ENCODE assay signal across 8 cellular contexts in the genomic region with DNA sequence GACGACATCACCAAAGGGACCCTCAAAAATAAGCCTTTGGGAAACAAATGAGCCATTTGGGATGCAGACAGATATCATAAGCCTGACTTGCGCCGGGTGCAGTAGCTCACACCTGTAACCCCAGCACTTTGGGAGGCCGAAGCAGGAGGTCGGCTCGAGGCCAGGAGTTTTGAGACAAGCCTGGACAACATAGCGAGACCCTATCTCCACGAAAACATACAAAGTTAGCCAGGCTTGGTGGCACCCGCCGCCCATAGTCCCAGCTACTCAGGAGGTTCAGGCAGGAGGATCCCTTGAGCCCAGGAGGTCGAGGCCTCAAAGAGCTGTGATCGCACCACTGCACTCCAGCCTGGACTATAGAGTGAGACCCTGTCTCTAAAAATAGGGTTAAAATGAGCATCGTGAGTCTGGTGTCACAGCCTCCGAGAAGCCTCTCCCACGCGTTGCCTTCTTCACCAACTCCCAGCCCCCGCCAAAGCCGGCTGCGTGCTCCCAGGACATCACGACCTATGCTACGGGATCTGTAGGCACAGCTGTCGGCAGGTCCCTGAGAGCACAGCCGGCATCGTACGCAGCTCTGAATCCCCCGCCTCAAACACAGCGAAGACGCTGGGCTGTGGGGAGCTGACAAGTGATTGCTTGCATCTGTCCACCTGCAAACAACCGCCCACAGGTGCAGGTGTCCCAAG. TPM values are rescaled to one million over a fixed set of nuclear protein-coding genes. Genes with fewer than 3 reads are reported as not detected.
DNase-seq lines count a peak whose midpoint lies in the region; ATAC-seq and TF ChIP-seq lines count a peak whose summit lies in the region.

No MANE protein-coding gene starts in this region.

- TF ChIP-seq CTCF in GM06990 (IDR thresholded peaks at IDR 0.05; ENCODE audit: insufficient read depth, low read length, poor library complexity, severe bottlenecking): no peak
- TF ChIP-seq CTCF in RWPE2 (IDR thresholded peaks at IDR 0.05; ENCODE audit: poor library complexity, severe bottlenecking): no peak
- no peak for TF ChIP-seq CTCF in esophagus muscularis mucosa (IDR thresholded peaks at IDR 0.05)
- no peak for TF ChIP-seq CTCF in psoas muscle (IDR thresholded peaks at IDR 0.05)

- no peak for TF ChIP-seq EP300 in esophagus muscularis mucosa (IDR thresholded peaks at IDR 0.05)

- WGBS in esophagus muscularis mucosa: 69% methylated on average over 27 of the region's 29 CpGs
- WGBS in psoas muscle, 3 donors: 53 to 64% (median 61%) methylated on average over 29 of the region's 29 CpGs

- H3K9me3 ChIP-seq in RWPE2 (ENCODE audit: severe bottlenecking) (no peaks in the 10 kb centered on the region), esophagus muscularis mucosa (no peaks in the 10 kb centered on the region), psoas muscle (no peaks in the 10 kb centered on the region)

- intact Hi-C loops in esophagus muscularis mucosa (cut with DNase I) (no loop called here), psoas muscle (cut with DNase I) (no loop called here)

- H3K27me3 ChIP-seq in GM06990 (replicated peaks; ENCODE audit: control insufficient read depth, insufficient read depth, low read length) (no peaks in the 10 kb centered on the region), RWPE2 (ENCODE audit: insufficient read depth, poor library complexity, severe bottlenecking) (no peaks in the 10 kb centered on the region), esophagus muscularis mucosa (peaks cover 0 to 6% (median 0%) of the 10 kb centered on the region in 4 donors), psoas muscle (ENCODE audit: insufficient read depth in 3 of 3, low read length in 2 of 3) (peaks cover 0 to 5% (median under 1%) of the 10 kb centered on the region in 3 donors)

- H3K4me1 ChIP-seq in RWPE2 (ENCODE audit: insufficient read depth, poor library complexity, severe bottlenecking) (no peaks in the 10 kb centered on the region), esophagus muscularis mucosa (peaks cover 53 to 74% (median 63%) of the 10 kb centered on the region in 4 donors), psoas muscle (peaks cover 54% of the 10 kb centered on the region)

- peaks cover 7% of the 10 kb centered on the region for H3K36me3 ChIP-seq in GM06990 (ENCODE audit: control insufficient read depth, insufficient read depth, low read length)
- H3K36me3 ChIP-seq in RWPE2 (ENCODE audit: low read depth): peaks cover 20% of the 10 kb centered on the region
- H3K36me3 ChIP-seq in esophagus muscularis mucosa: peaks cover 0 to 26% (median 7%) of the 10 kb centered on the region in 4 donors
- H3K36me3 ChIP-seq in psoas muscle (ENCODE audit: insufficient read depth in 1 of 2, low read depth in 1 of 2): no peaks in the 10 kb centered on the region

- H3K4me3 ChIP-seq in GM06990 (replicated peaks; ENCODE audit: low read depth, low read length) (peak overlapping the region; percentile 100), RWPE2 (ENCODE audit: severe bottlenecking) (peak overlapping the region; percentile 84), esophagus muscularis mucosa (peak overlapping the region; percentile 100), psoas muscle (peak overlapping the region; percentile 88)

- no peak for ATAC-seq in RWPE2 (ENCODE audit: low read depth)
- ATAC-seq in psoas muscle: no peak
- ATAC-seq in HG03565 (IDR thresholded peaks at IDR 0.05; ENCODE audit: unreplicated experiment): no peak

- TF ChIP-seq POLR2A in esophagus muscularis mucosa (IDR thresholded peaks at IDR 0.05; ENCODE audit: low read depth): no peak

- no peak overlapping the region for H3K27ac ChIP-seq in RWPE2 (ENCODE audit: poor library complexity, severe bottlenecking)
- no peak overlapping the region for H3K27ac ChIP-seq in esophagus muscularis mucosa (replicated peaks in 1 of 4)
- no peak overlapping the region for H3K27ac ChIP-seq in psoas muscle

- DNase-seq in GM06990 (ENCODE audit: extremely low read depth, insufficient read length) (no peak), RWPE2 (ENCODE audit: low spot score) (no peak), esophagus muscularis mucosa (ENCODE audit: extremely low spot score) (no peak), psoas muscle (peak in 1 of 2 donors; percentile 13), NCI-H82 (lab: John Stamatoyannopoulos, UW) (no peak), NCI-H2029 (lab: John Stamatoyannopoulos, UW) (no peak)
- DNase-seq in stimulated activated CD4-positive, alpha-beta T cell treated with anti-CD3 and anti-CD28 coated beads, Interleukin-15, amount 100 ng/mL, for 24 hours: no peak

RNA-seq across cellular contexts. Expression of gene REXO1, which starts 1.6 kb away (rescaled TPM):
- 10 to 100 TPM; 16.2 to 36.0 (median 26.1) TPM for total RNA-seq in esophagus muscularis mucosa
- total RNA-seq in psoas muscle: 10 to 100 TPM; 13.5 to 35.2 (median 22.3) TPM
- 10 to 100 TPM; 16.5 to 26.9 (median 20.3) TPM for polyA plus RNA-seq in psoas muscle

RNA-seq across cellular contexts. Expression of gene KLF16, which starts 16.7 kb away (rescaled TPM):
- total RNA-seq in esophagus muscularis mucosa (10 to 100 TPM in 1 of 4 donors, 1 to 10 TPM in 3; 2.5 to 10.8 (median 8.5) TPM), psoas muscle (10 to 100 TPM in 1 of 4 donors, 1 to 10 TPM in 3; 3.0 to 11.1 (median 4.3) TPM)
- polyA plus RNA-seq in psoas muscle: 10 to 100 TPM in 1 of 3 donors, 1 to 10 TPM in 2; 2.2 to 13.0 (median 3.1) TPM

RNA-seq across cellular contexts. Expression of gene ATP8B3, which starts 34.6 kb away (rescaled TPM):
- total RNA-seq in esophagus muscularis mucosa: under 1 TPM; 0.19 to 0.92 (median 0.66) TPM
- under 1 TPM in 3 of 4 donors, not detected in 1; 0.06 to 0.30 (median 0.18) TPM for total RNA-seq in psoas muscle
- polyA plus RNA-seq in psoas muscle: under 1 TPM; 0.15 to 0.22 (median 0.17) TPM

RNA-seq across cellular contexts. Expression of gene ABHD17A, which starts 38.6 kb away (rescaled TPM):
- 100 to 1,000 TPM in 2 of 4 donors, 10 to 100 TPM in 2; 89.7 to 125 (median 102) TPM for total RNA-seq in esophagus muscularis mucosa
- total RNA-seq in psoas muscle: 10 to 100 TPM; 38.5 to 54.2 (median 42.3) TPM
- 10 to 100 TPM; 35.5 to 58.9 (median 47.6) TPM for polyA plus RNA-seq in psoas muscle

RNA-seq across cellular contexts. Expression of gene ADAT3, which starts 58.5 kb away (rescaled TPM):
- total RNA-seq in esophagus muscularis mucosa (1 to 10 TPM; 3.8 to 5.6 (median 4.4) TPM), psoas muscle (1 to 10 TPM; 1.4 to 2.2 (median 1.7) TPM)
- 1 to 10 TPM; 2.4 to 7.2 (median 3.6) TPM for polyA plus RNA-seq in psoas muscle
